ENCODE assay signal across 8 cellular contexts in genomic region chr1:231866392-231867331, GRCh38.
A peak's percentile ranks its signal among the peaks of the same experiment; 100 is the strongest.
DNase-seq lines count a peak whose midpoint lies in the region; ATAC-seq and TF ChIP-seq lines count a peak whose summit lies in the region.

No MANE protein-coding gene starts in this region.

- H3K4me3 ChIP-seq in left lung: no peak overlapping the region

- no peak overlapping the region for H3K27ac ChIP-seq in left lung

- ATAC-seq in left lung (peak; percentile 81), HG02840 (IDR thresholded peaks at IDR 0.05; ENCODE audit: low FRiP score, unreplicated experiment) (no peak)

- H3K9me3 ChIP-seq in left lung: no peaks in the 10 kb centered on the region

- peak; percentile 54 for DNase-seq in SIG-M5 treated with dmso at 0.1 percent for 504 hours (lab: John Stamatoyannopoulos, UW; ENCODE audit: unreplicated experiment)
- no peak for DNase-seq in SIG-M5 (lab: John Stamatoyannopoulos, UW)
- DNase-seq in NCI-H2029 treated with DMSO at 0.1 percent for 48 hours (lab: John Stamatoyannopoulos, UW): peak; percentile 33
- DNase-seq in activated CD4-positive, CD25-positive, alpha-beta regulatory T cell treated with anti-CD3 and anti-CD28 coated beads, Interleukin-2, amount 50 U/mL, for 16 hours (ENCODE audit: low read depth, low spot score): peak; percentile 15
- peak; percentile 44 for DNase-seq in cerebellum (ENCODE audit: low spot score)
- DNase-seq in left lung: peak in 1 of 2 donors; percentile 50
- peak; percentile 4 to 27 (median 21) for DNase-seq in stimulated activated CD4-positive, alpha-beta T cell treated with anti-CD3 and anti-CD28 coated beads, TNF-alpha, amount 100 ng/mL, for 1 hour (ENCODE audit: low read depth in 3 of 3, low spot score in 1 of 3)

- no peaks in the 10 kb centered on the region for H3K36me3 ChIP-seq in left lung

- no peaks in the 10 kb centered on the region for H3K27me3 ChIP-seq in left lung

- intact Hi-C loops in left lung (cut with DNase I): no loop called here

- TF ChIP-seq CTCF in left lung (IDR thresholded peaks at IDR 0.05): peak; percentile 73 to 87

- peaks cover 6 to 24% of the 10 kb centered on the region in 2 donors for H3K4me1 ChIP-seq in left lung
